In the genomic region with DNA sequence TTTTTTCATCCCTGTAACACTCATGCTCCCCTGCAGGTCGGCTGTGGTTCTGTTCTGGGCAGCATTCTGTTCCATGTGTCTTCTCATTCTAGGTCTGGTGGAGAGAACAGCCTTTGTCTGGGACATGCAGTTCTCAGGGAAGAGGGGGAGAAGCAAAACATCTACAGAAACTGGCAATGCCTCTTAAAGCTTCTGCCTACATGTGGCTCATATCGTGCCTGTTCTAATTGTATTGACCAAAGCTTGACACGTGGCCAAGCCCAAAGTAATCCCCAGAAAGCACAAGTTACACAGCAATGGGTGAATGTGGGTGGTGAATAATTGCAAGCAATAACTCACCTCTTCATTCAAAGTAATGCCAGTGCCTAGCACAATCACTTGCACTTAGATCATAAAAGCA, we compare ENCODE assay signal across 21 cellular contexts.
A peak's percentile ranks its signal among the peaks of the same experiment; 100 is the strongest.
DNase-seq lines count a peak whose midpoint lies in the region; ATAC-seq and TF ChIP-seq lines count a peak whose summit lies in the region.
"Had no signal": no experiment of that assay in that cellular context is flagged by ENCODE, and none has a peak within 500 bp of the region (broad histone marks: within the 10 kb centered on the region; RNA-seq: fewer than 3 reads in every experiment).

No MANE protein-coding gene starts in this region.

- peak; percentile 69 for DNase-seq in AG10803 (ENCODE audit: low read depth)
- DNase-seq in LHCN-M2 (ENCODE audit: low read depth) = peak; percentile 85
- no peak for DNase-seq in choroid plexus epithelial cell (ENCODE audit: low read depth)
- peak; percentile 24 for DNase-seq in myocyte (ENCODE audit: low read depth)
- DNase-seq in A172 (ENCODE audit: low spot score) = no peak
- no peak for DNase-seq in dedifferentiated amniotic fluid mesenchymal stem cell (ENCODE audit: extremely low spot score)
- no peak for DNase-seq in NCI-H1694 (lab: John Stamatoyannopoulos, UW)
- DNase-seq: CD4-positive, alpha-beta memory T cell; H7; KBM-7; NCI-H1417 treated with DMSO at 0.1 percent for 48 hours; NCI-H187 treated with DMSO at 0.1 percent for 48 hours; NCI-H2107; NCI-H446 treated with DMSO at 0.1 percent for 48 hours; NCI-H526 treated with DMSO at 0.1 percent for 48 hours; PC-9; RPMI8226; SHP77 had no signal

- no peak overlapping the region for H3K4me3 ChIP-seq in AG10803 (ENCODE audit: low read length)
- H3K4me3 ChIP-seq in choroid plexus epithelial cell (ENCODE audit: low read depth, low read length) = no peak overlapping the region
- H3K4me3 ChIP-seq: A549; BLaER1 treated with 17β-estradiol and CSF1 and Interleukin-3, amounts not matched to agents 10 nM and 100 nM; PC-9 had no signal

- no peak for ATAC-seq in GM18520 (IDR thresholded peaks at IDR 0.05; ENCODE audit: unreplicated experiment)
- ATAC-seq: A549 had no signal

- TF ChIP-seq CTCF in AG10803 (conservative IDR thresholded peaks at IDR 0.05; ENCODE audit: low read length) (peak; percentile 25; the same call in 1 of the 2 replicates), choroid plexus epithelial cell (conservative IDR thresholded peaks at IDR 0.05; ENCODE audit: low read depth, low read length) (peak; percentile 9)

Comparison
In these comparisons a context has a peak if more than half of its experiments do, and no peak if none do; other contexts are left out.
1. DNase-seq: peak in AG10803 (single experiment), LHCN-M2 (single experiment) and myocyte (single experiment); none in choroid plexus epithelial cell (single experiment), A172 (single experiment), dedifferentiated amniotic fluid mesenchymal stem cell (single experiment) and NCI-H1694 (single experiment).